ENCODE assay signal across 16 cellular contexts in the genomic region with DNA sequence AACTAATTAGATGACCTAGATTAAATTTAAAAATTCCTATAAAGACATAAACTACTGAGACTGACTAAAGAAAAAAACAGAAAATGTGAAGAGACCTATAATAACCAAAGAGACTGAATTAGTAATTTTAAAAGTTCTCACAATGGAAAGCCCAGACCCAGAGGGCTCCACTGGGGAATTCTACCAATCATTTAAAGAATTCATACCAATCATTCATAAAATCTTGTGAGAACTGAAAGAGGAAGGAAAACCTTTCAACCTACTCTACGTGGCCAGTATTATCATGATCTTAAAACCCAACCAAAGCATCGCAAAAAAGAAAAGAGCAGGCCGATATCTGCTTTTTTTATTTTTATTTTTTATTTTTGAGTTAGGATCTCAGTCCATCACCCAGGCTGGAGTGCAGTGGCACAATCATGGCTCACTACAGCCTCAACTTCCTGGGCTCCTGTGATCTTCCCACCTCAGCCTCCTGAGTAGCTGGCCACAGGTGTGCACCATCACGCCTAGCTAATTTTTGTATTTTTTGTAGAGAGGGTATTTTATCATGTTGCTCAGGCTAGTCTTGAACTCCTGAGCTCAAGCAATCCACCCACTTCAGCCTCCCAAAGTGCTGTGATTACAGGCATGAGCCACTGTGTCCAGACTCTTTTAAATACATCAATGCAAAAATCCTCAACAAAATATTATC. TPM values are rescaled to one million over a fixed set of nuclear protein-coding genes. Genes with fewer than 3 reads are reported as not detected.
DNase-seq lines count a peak whose midpoint lies in the region; ATAC-seq lines count a peak whose summit lies in the region.
"Had no signal": no experiment of that assay in that cellular context is flagged by ENCODE, and none has a peak within 500 bp of the region (broad histone marks: within the 10 kb centered on the region; RNA-seq: fewer than 3 reads in every experiment).

No MANE protein-coding gene starts in this region.

- DNase-seq in activated CD4-positive, alpha-beta memory T cell treated with anti-CD3 and anti-CD28 coated beads, Interleukin-2, amount 10 ng/mL, durations not matched to agents 7 days and 5 days, result no peak
- DNase-seq in mucosa of gallbladder (ENCODE audit: low spot score) (no peak), DMS79 (lab: John Stamatoyannopoulos, UW) (no peak), ecto neural progenitor cell (ENCODE audit: low spot score) (no peak)
- DNase-seq: activated CD8-positive, alpha-beta T cell treated with anti-CD3 and anti-CD28 coated beads for 36 hours; activated naive CD4-positive, alpha-beta T cell treated with Interleukin-2 at 50 U/mL for 16 hours; central memory CD4-positive, alpha-beta T cell; GF-D8; NCI-H2107; PC-3; stimulated activated naive CD4-positive, alpha-beta T cell treated with Interleukin-2 at 50 U/mL for 16 hours had no signal

- H3K4me1 Mint-ChIP-seq in activated CD4-positive, alpha-beta memory T cell treated with anti-CD3 and anti-CD28 coated beads, Interleukin-2, amount 10 ng/mL, durations not matched to agents 7 days and 5 days, result no peaks in the 10 kb centered on the region

- ATAC-seq in GM18858 (IDR thresholded peaks at IDR 0.05; ENCODE audit: unreplicated experiment) (peak; percentile 99), GM21381 (IDR thresholded peaks at IDR 0.05; ENCODE audit: unreplicated experiment) (peak; percentile 99), HG02938 (IDR thresholded peaks at IDR 0.05; ENCODE audit: unreplicated experiment) (peak; percentile 96), HG03520 (IDR thresholded peaks at IDR 0.05; ENCODE audit: unreplicated experiment) (peak; percentile 95)
- ATAC-seq: activated CD8-positive, alpha-beta T cell treated with anti-CD3 and anti-CD28 coated beads for 36 hours; PC-3 had no signal

- POLR2A ChIA-PET in activated CD4-positive, alpha-beta memory T cell treated with anti-CD3 and anti-CD28 coated beads, Interleukin-2, amount 10 ng/mL, durations not matched to agents 7 days and 5 days (lab: Charles Lee), result no interaction called here

- no peak overlapping the region for H3K27ac Mint-ChIP-seq in activated CD4-positive, alpha-beta memory T cell treated with anti-CD3 and anti-CD28 coated beads, Interleukin-2, amount 10 ng/mL, durations not matched to agents 7 days and 5 days
- H3K27ac Mint-ChIP-seq: activated CD8-positive, alpha-beta T cell treated with anti-CD3 and anti-CD28 coated beads for 36 hours; progenitor cell of endocrine pancreas had no signal

- H3K36me3 Mint-ChIP-seq in activated CD4-positive, alpha-beta memory T cell treated with anti-CD3 and anti-CD28 coated beads, Interleukin-2, amount 10 ng/mL, durations not matched to agents 7 days and 5 days (ENCODE audit: low read depth), result no peaks in the 10 kb centered on the region

- peaks cover 9% of the 10 kb centered on the region for H3K27me3 Mint-ChIP-seq in activated CD4-positive, alpha-beta memory T cell treated with anti-CD3 and anti-CD28 coated beads, Interleukin-2, amount 10 ng/mL, durations not matched to agents 7 days and 5 days

- no peaks in the 10 kb centered on the region for H3K9me3 Mint-ChIP-seq in activated CD4-positive, alpha-beta memory T cell treated with anti-CD3 and anti-CD28 coated beads, Interleukin-2, amount 10 ng/mL, durations not matched to agents 7 days and 5 days
- H3K9me3 Mint-ChIP-seq: activated CD8-positive, alpha-beta T cell treated with anti-CD3 and anti-CD28 coated beads for 36 hours had no signal

- no peak overlapping the region for H3K4me3 Mint-ChIP-seq in activated CD4-positive, alpha-beta memory T cell treated with anti-CD3 and anti-CD28 coated beads, Interleukin-2, amount 10 ng/mL, durations not matched to agents 7 days and 5 days
- H3K4me3 Mint-ChIP-seq: activated CD8-positive, alpha-beta T cell treated with anti-CD3 and anti-CD28 coated beads for 36 hours had no signal

- CTCF ChIA-PET in activated CD4-positive, alpha-beta memory T cell treated with anti-CD3 and anti-CD28 coated beads, Interleukin-2, amount 10 ng/mL, durations not matched to agents 7 days and 5 days (lab: Charles Lee), result no interaction called here

RNA-seq across cellular contexts. Expression of gene DGKI, which starts 48.6 kb away (rescaled TPM):
- total RNA-seq in activated CD4-positive, alpha-beta memory T cell treated with anti-CD3 and anti-CD28 coated beads, Interleukin-2, amount 10 ng/mL, durations not matched to agents 7 days and 5 days, result under 1 TPM; 0.53 to 0.91 TPM
- 3.1 TPM for total RNA-seq in mucosa of gallbladder
- total RNA-seq: PC-3 had no signal
